16 cellular contexts compared by ENCODE assay signal in the genomic region with DNA sequence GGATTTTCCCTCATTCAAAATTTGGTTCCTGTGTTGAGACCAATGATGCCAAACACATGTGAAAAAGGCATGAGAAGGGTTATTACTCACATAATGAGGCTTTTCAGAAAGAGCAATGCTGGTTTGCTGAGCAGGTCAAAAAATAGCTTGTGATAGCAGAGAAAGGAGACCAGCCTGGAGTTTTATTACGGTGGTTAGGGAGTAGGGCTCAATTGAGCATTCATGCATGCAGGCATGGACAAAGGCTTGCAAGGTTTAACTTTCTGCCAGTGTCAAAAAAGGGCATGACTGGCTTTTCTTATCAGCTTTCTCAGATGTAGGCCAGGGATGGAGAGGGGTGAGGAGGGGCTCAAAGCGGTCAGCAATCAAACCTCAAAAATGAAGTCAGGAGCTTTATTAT.
DNase-seq lines count a peak whose midpoint lies in the region; ATAC-seq and TF ChIP-seq lines count a peak whose summit lies in the region.
"Had no signal": no experiment of that assay in that cellular context is flagged by ENCODE, and none has a peak within 500 bp of the region (broad histone marks: within the 10 kb centered on the region; RNA-seq: fewer than 3 reads in every experiment).

No MANE protein-coding gene starts in this region.

- in situ Hi-C loops in astrocyte of the cerebellum (cut with HindIII; ENCODE audit: low sequenced_read_pairs): no loop called here

- no peak for ATAC-seq in GM21786 (IDR thresholded peaks at IDR 0.05; ENCODE audit: unreplicated experiment)
- no peak for ATAC-seq in GM18873 (IDR thresholded peaks at IDR 0.05; ENCODE audit: low FRiP score, unreplicated experiment)

- DNase-seq in OCI-M1 (lab: John Stamatoyannopoulos, UW): peak; percentile 5
- DNase-seq in astrocyte of the cerebellum (ENCODE audit: low read depth): peak; percentile 26
- DNase-seq in kidney glomerular epithelial cell (lab: John Stamatoyannopoulos, UW): peak; percentile 46
- DNase-seq in renal cortical epithelial cell (ENCODE audit: low read depth): peak; percentile 28
- DNase-seq in stimulated activated CD8-positive, alpha-beta memory T cell treated with anti-CD3 and anti-CD28 coated beads, Interleukin-4, amount 100 ng/mL, for 48 hours: no peak
- DNase-seq: C1 segment of cervical spinal cord, H7, Karpas-422, NCI-H1105, NCI-H1694, NCI-H446 treated with DMSO at 0.1 percent for 48 hours, NCI-H748 treated with DMSO at 0.1 percent for 48 hours, PC-9 had no signal

- TF ChIP-seq CTCF in astrocyte of the cerebellum (IDR thresholded peaks at IDR 0.05; ENCODE audit: low read depth, low read length, missing control alignments): no peak

- no peak overlapping the region for H3K4me3 ChIP-seq in astrocyte of the cerebellum (ENCODE audit: low read depth, low read length)
- H3K4me3 ChIP-seq: PC-9, SJSA1 had no signal
